Comparison of ENCODE assay signal across 21 cellular contexts in genomic region chr12:130357729-130358330, GRCh38. TPM values are rescaled to one million over a fixed set of nuclear protein-coding genes. Genes with fewer than 3 reads are reported as not detected.
A peak's percentile ranks its signal among the peaks of the same experiment; 100 is the strongest.
DNase-seq lines count a peak whose midpoint lies in the region; ATAC-seq, FAIRE-seq and TF ChIP-seq lines count a peak whose summit lies in the region.
"Had no signal": no experiment of that assay in that cellular context is flagged by ENCODE, and none has a peak within 500 bp of the region (broad histone marks: within the 10 kb centered on the region; RNA-seq: fewer than 3 reads in every experiment).

No MANE protein-coding gene starts in this region.

- no peak overlapping the region for H3K18ac ChIP-seq in H1 (ENCODE audit: extremely low read depth, low read length)

- H3K4me1 ChIP-seq in H1 (replicated peaks in 1 of 4; ENCODE audit: control insufficient read depth in 3 of 4, insufficient read depth in 4 of 4, low read length in 3 of 4) (no peaks in the 10 kb centered on the region), kidney (ENCODE audit: control insufficient read depth in 1 of 2, insufficient read depth in 1 of 2, low read depth in 1 of 2, low read length in 2 of 2) (no peaks in the 10 kb centered on the region)
- H3K4me1 ChIP-seq: Caco-2 had no signal

- no peak overlapping the region for H3K4ac ChIP-seq in H1 (replicated peaks; ENCODE audit: insufficient read length, low read depth, low read length)

- DNase-seq in DMS53 (lab: John Stamatoyannopoulos, UW) (peak; percentile 85), H1 (ENCODE audit: low read depth in 1 of 2, low spot score in 2 of 2) (no peak), kidney (no peak), NCI-H446 treated with DMSO at 0.1 percent for 48 hours (lab: John Stamatoyannopoulos, UW) (no peak)
- no peak for DNase-seq in activated CD4-positive, alpha-beta T cell treated with anti-CD3 and anti-CD28 coated beads for 36 hours
- DNase-seq: Caco-2; CD4-positive, alpha-beta memory T cell; DMS 273 treated with DMSO at 0.1 percent for 48 hours; GM23248; HCEC 1CT; KBM-7; NCI-H1092; NCI-H146; NCI-H446; NCI-H69 had no signal

- no peaks in the 10 kb centered on the region for H3K36me3 Mint-ChIP-seq in activated CD4-positive, alpha-beta T cell treated with anti-CD3 and anti-CD28 coated beads for 36 hours (ENCODE audit: low read depth)
- H3K36me3 Mint-ChIP-seq: CD4-positive, alpha-beta memory T cell had no signal

- peaks cover 2% of the 10 kb centered on the region for H3K4me1 Mint-ChIP-seq in activated CD4-positive, alpha-beta T cell treated with anti-CD3 and anti-CD28 coated beads for 36 hours
- H3K4me1 Mint-ChIP-seq: CD4-positive, alpha-beta memory T cell had no signal

- TF ChIP-seq RAD21 in Ishikawa (IDR thresholded peaks at IDR 0.05; ENCODE audit: low read depth) (no peak), H1 (IDR thresholded peaks at IDR 0.05 in 1 of 2, conservative IDR thresholded peaks at IDR 0.05 in 1 of 2; ENCODE audit: low read depth in 2 of 2, low read length in 2 of 2) (no peak)

- H4K20me1 ChIP-seq in H1 (replicated peaks in 1 of 2; ENCODE audit: control insufficient read depth in 1 of 2, insufficient read depth in 2 of 2, low read length in 2 of 2), result peaks cover 0 to 2% of the 10 kb centered on the region in 2 experiments

- POLR2A ChIA-PET in H1 (lab: Charles Lee; ENCODE audit: partially characterized antibody), result no interaction called here
- POLR2A ChIA-PET in activated CD4-positive, alpha-beta T cell treated with anti-CD3 and anti-CD28 coated beads for 36 hours (lab: Charles Lee), result no interaction called here

- H3K14ac ChIP-seq in H1 (ENCODE audit: insufficient read length), result no peak overlapping the region

- FAIRE-seq in H1 (lab: Jason Lieb, UNC) (no peak), kidney (lab: Jason Lieb, UNC) (no peak)
- FAIRE-seq: G401.6, GM12892 had no signal

- intact Hi-C loops in kidney (cut with DNase I), result no loop called here
- intact Hi-C loops in activated CD4-positive, alpha-beta T cell treated with anti-CD3 and anti-CD28 coated beads for 36 hours (cut with DNase I, micrococcal nuclease), result no loop called here

- no peak overlapping the region for H3K56ac ChIP-seq in H1 (replicated peaks; ENCODE audit: insufficient read length, low read depth, low read length)

- peaks cover 17% of the 10 kb centered on the region for H3K27me3 Mint-ChIP-seq in activated CD4-positive, alpha-beta T cell treated with anti-CD3 and anti-CD28 coated beads for 36 hours

- H3K9ac ChIP-seq in H1 (replicated peaks in 1 of 4; ENCODE audit: extremely low read depth in 1 of 4, low read depth in 3 of 4, low read length in 3 of 4), result no peak overlapping the region
- H3K9ac ChIP-seq in kidney (ENCODE audit: low read length in 2 of 2), result no peak overlapping the region
- H3K9ac ChIP-seq: GM23248 had no signal

- CTCF ChIA-PET in H1 (lab: Charles Lee; ENCODE audit: partially characterized antibody), result interaction anchor here (0.8 to 1.7 kb wide), 2 partner anchors 7 to 22 kb away, joined by 3 read pairs; no protein-coding TSS in a partner anchor
- CTCF ChIA-PET in activated CD4-positive, alpha-beta T cell treated with anti-CD3 and anti-CD28 coated beads for 36 hours (lab: Charles Lee), result no interaction called here

- no peak overlapping the region for H4K8ac ChIP-seq in H1 (ENCODE audit: extremely low read depth, insufficient read depth, low read length)

- H2BK120ac ChIP-seq in H1 (replicated peaks; ENCODE audit: low read depth, low read length), result no peak overlapping the region

- ATAC-seq in activated CD4-positive, alpha-beta T cell treated with anti-CD3 and anti-CD28 coated beads for 36 hours, result no peak
- no peak for ATAC-seq in HG03159 (IDR thresholded peaks at IDR 0.05; ENCODE audit: unreplicated experiment)

- H3K9me3 ChIP-seq in H1 (ENCODE audit: insufficient read depth in 2 of 2, low read depth in 1 of 2, low read length in 1 of 2), result no peaks in the 10 kb centered on the region
- no peaks in the 10 kb centered on the region for H3K9me3 ChIP-seq in kidney (ENCODE audit: control insufficient read depth in 1 of 2, low read length in 2 of 2)
- H3K9me3 ChIP-seq: Caco-2 had no signal

- H3K4me2 ChIP-seq in H1 (ENCODE audit: insufficient read depth in 1 of 2, low read depth in 2 of 2, low read length in 2 of 2), result no peak overlapping the region

- H3K9me3 Mint-ChIP-seq in activated CD4-positive, alpha-beta T cell treated with anti-CD3 and anti-CD28 coated beads for 36 hours (ENCODE audit: low read depth), result peaks cover 2% of the 10 kb centered on the region

- H3K4me3 ChIP-seq in H1 (ENCODE audit: extremely low read depth in 1 of 4, insufficient read depth in 2 of 4, low read depth in 3 of 4, low read length in 4 of 4) (no peak overlapping the region), kidney (ENCODE audit: low read length in 2 of 2) (peak overlapping the region; percentile 25 to 37)
- H3K4me3 ChIP-seq: GM23248 had no signal

- no peak overlapping the region for H3K27ac ChIP-seq in H1 (ENCODE audit: low read depth, low read length)
- no peak overlapping the region for H3K27ac ChIP-seq in kidney (ENCODE audit: low read depth in 2 of 2, low read length in 2 of 2)
- H3K27ac ChIP-seq: GM23248 had no signal

- no peaks in the 10 kb centered on the region for H3K79me2 ChIP-seq in H1 (ENCODE audit: control insufficient read depth in 1 of 2, insufficient read depth in 2 of 2, low read length in 2 of 2)

- no peak overlapping the region for H2BK15ac ChIP-seq in H1 (ENCODE audit: low read length)

- TF ChIP-seq CTCF in H1 (IDR thresholded peaks at IDR 0.05; ENCODE audit: control extremely low read depth in 1 of 3, insufficient read depth in 1 of 3, low read depth in 1 of 3, low read length in 3 of 3) (no peak), kidney (IDR thresholded peaks at IDR 0.05; ENCODE audit: borderline replicate concordance, extremely low read depth, insufficient read depth) (no peak)

- H3K36me3 ChIP-seq in H1 (ENCODE audit: control insufficient read depth in 2 of 4, insufficient read depth in 4 of 4, low read length in 3 of 4), result no peaks in the 10 kb centered on the region
- no peaks in the 10 kb centered on the region for H3K36me3 ChIP-seq in kidney (ENCODE audit: control insufficient read depth in 1 of 2, insufficient read depth in 2 of 2, low read length in 2 of 2)

- TF ChIP-seq POLR2A in H1 (IDR thresholded peaks at IDR 0.05; ENCODE audit: control extremely low read depth in 1 of 2, low read depth in 2 of 2, low read length in 2 of 2), result no peak

- 76% methylated on average over 14 of the region's 14 CpGs; no CpG with 5 or more reads in 1 of the 2 experiments for WGBS in H1 (ENCODE audit: extremely low coverage in 1 of 2, insufficient coverage in 1 of 2, insufficient read length in 1 of 2, insufficient replicate concordance in 2 of 2, low coverage in 1 of 2, low lambda C conversion rate in 2 of 2, missing lambda C conversion rate in 1 of 2), 2 experiments

- no peak overlapping the region for H3K27ac Mint-ChIP-seq in activated CD4-positive, alpha-beta T cell treated with anti-CD3 and anti-CD28 coated beads for 36 hours
- H3K27ac Mint-ChIP-seq: CD4-positive, alpha-beta memory T cell had no signal

- H3K79me1 ChIP-seq in H1 (ENCODE audit: low read depth, low read length), result no peaks in the 10 kb centered on the region

- no peak overlapping the region for H2BK5ac ChIP-seq in H1 (ENCODE audit: low read depth, low read length)

- no peak overlapping the region for H3K4me3 Mint-ChIP-seq in activated CD4-positive, alpha-beta T cell treated with anti-CD3 and anti-CD28 coated beads for 36 hours
- H3K4me3 Mint-ChIP-seq: CD4-positive, alpha-beta memory T cell had no signal

- no peak overlapping the region for H2BK20ac ChIP-seq in H1 (ENCODE audit: low read length)

- H4K5ac ChIP-seq in H1 (ENCODE audit: insufficient read length, low read depth, low read length), result no peak overlapping the region

- H2AFZ ChIP-seq in H1 (ENCODE audit: low read length), result no peak overlapping the region
- H2AFZ ChIP-seq: GM23248 had no signal

- no peak overlapping the region for H3K23ac ChIP-seq in H1 (ENCODE audit: insufficient read length)

- H3K27me3 ChIP-seq in H1 (replicated peaks in 1 of 4; ENCODE audit: control insufficient read depth in 3 of 4, extremely low read depth in 1 of 4, insufficient read depth in 3 of 4, low read length in 3 of 4), result no peaks in the 10 kb centered on the region

- H3K23me2 ChIP-seq in H1 (ENCODE audit: low read depth, low read length), result no peaks in the 10 kb centered on the region; the same call in 1 of the 2 replicates

- no peak overlapping the region for H2AK5ac ChIP-seq in H1 (ENCODE audit: low read depth, low read length)

- H2BK12ac ChIP-seq in H1 (ENCODE audit: low read depth, low read length), result no peak overlapping the region

- H4K91ac ChIP-seq in H1 (replicated peaks; ENCODE audit: insufficient read length, low read length), result no peak overlapping the region

- TF ChIP-seq EP300 in Ishikawa (IDR thresholded peaks at IDR 0.05; ENCODE audit: borderline replicate concordance), result no peak
- no peak for TF ChIP-seq EP300 in H1 (IDR thresholded peaks at IDR 0.05; ENCODE audit: borderline replicate concordance in 1 of 2, low read depth in 2 of 2, low read length in 2 of 2)

TF ChIP-seq in Ishikawa, 13 proteins besides CTCF, POLR2A, EP300 and RAD21:
- no peak for TF ChIP-seq EGR1 (IDR thresholded peaks at IDR 0.05)
- 0 out of 2 replicates have a peak, but pooled peaks have one; percentile 20 for TF ChIP-seq CEBPB (IDR thresholded peaks at IDR 0.05)

TF ChIP-seq in H1, 55 proteins besides CTCF, POLR2A, EP300 and RAD21:
- TF ChIP-seq EZH2 (IDR thresholded peaks at IDR 0.05; ENCODE audit: low read depth, low read length, severe bottlenecking) (no peak), TEAD4 (IDR thresholded peaks at IDR 0.05; ENCODE audit: low read depth, low read length) (no peak), CEBPB (IDR thresholded peaks at IDR 0.05; ENCODE audit: low read depth, low read length) (peak; percentile 88), HDAC2 (IDR thresholded peaks at IDR 0.05; ENCODE audit: borderline replicate concordance in 1 of 2, low read depth in 2 of 2, low read length in 2 of 2) (no peak)
TF ChIP-seq in H1: peak in this region for 1.

RNA-seq across cellular contexts. Expression of gene PIWIL1, which starts 20.1 kb away (rescaled TPM):
- total RNA-seq in H1 (2021; fragmentation: NEBNext Ultra II Directional; extraction: Animal tissue kit (Norgen Biotek cat#: 25700)), result not detected in 2 replicates
- 0.02 TPM in 1 of 2 replicates, not detected in the other for polyA plus RNA-seq in H1 (2011; rRNA removed)
- polyA plus RNA-seq in H1 (2011; cell fraction: cytosol; rRNA removed), result not detected
- polyA plus RNA-seq in H1 (2011; cell fraction: nucleus; rRNA removed), result not detected
- not detected in 4 replicates for polyA plus RNA-seq in H1 (2012, experiment 1 of 2)
- polyA plus RNA-seq in H1 (2012, experiment 2 of 2), result not detected
- polyA plus RNA-seq in H1 (2013, experiment 1 of 2), result not detected
- polyA plus RNA-seq in H1 (2013, experiment 2 of 2), result not detected
- not detected in 2 replicates for polyA minus RNA-seq in H1 (2011; rRNA and poly(A)+ RNA removed)
- not detected for polyA minus RNA-seq in H1 (2011; cell fraction: cytosol; rRNA and poly(A)+ RNA removed)
- not detected for polyA minus RNA-seq in H1 (2011; cell fraction: nucleus; rRNA and poly(A)+ RNA removed)
- total RNA-seq in kidney, result 0.31 TPM
- 0.15 TPM for polyA plus RNA-seq in kidney (ENCODE audit: insufficient read depth, low read depth, low replicate concordance)
- total RNA-seq in activated CD4-positive, alpha-beta T cell treated with anti-CD3 and anti-CD28 coated beads for 36 hours, result not detected
- total RNA-seq: CD4-positive, alpha-beta memory T cell; GM23248; RPMI7951 had no signal
- polyA plus RNA-seq: BJ; CD4-positive, alpha-beta memory T cell; GM23248 had no signal

Comparison
In these comparisons a context has a peak if more than half of its experiments do, and no peak if none do; other contexts are left out.
1. H3K4me3 ChIP-seq: peak in kidney (2 of 2); none in H1 (0 of 4).